ENCODE assay signal across 11 cellular contexts in genomic region chr4:89055157-89056080, GRCh38.
DNase-seq lines count a peak whose midpoint lies in the region; ATAC-seq and TF ChIP-seq lines count a peak whose summit lies in the region.
"Had no signal": no experiment of that assay in that cellular context is flagged by ENCODE, and none has a peak within 500 bp of the region (broad histone marks: within the 10 kb centered on the region; RNA-seq: fewer than 3 reads in every experiment).

No MANE protein-coding gene starts in this region.

- H3K9me3 Mint-ChIP-seq in nephron, result peaks cover 9% of the 10 kb centered on the region

- H3K4me3 ChIP-seq in AG10803 (ENCODE audit: low read length) (peak overlapping the region; percentile 62), choroid plexus epithelial cell (ENCODE audit: low read depth, low read length) (peak overlapping the region; percentile 32)

- no peaks in the 10 kb centered on the region for H3K27me3 Mint-ChIP-seq in nephron (ENCODE audit: low read depth)

- H3K27ac Mint-ChIP-seq in nephron, result peak overlapping the region; percentile 41 to 99 (median 88)
- H3K27ac Mint-ChIP-seq: memory B cell had no signal

- DNase-seq in AG10803 (ENCODE audit: low read depth), result no peak
- DNase-seq in choroid plexus epithelial cell (ENCODE audit: low read depth), result peak; percentile 10
- DNase-seq in HK-2 (ENCODE audit: unreplicated experiment), result no peak
- DNase-seq in DMS53 (lab: John Stamatoyannopoulos, UW), result no peak
- DNase-seq in EL, result no peak
- DNase-seq: aorta, MM.1S had no signal

- peak; percentile 79 for ATAC-seq in HG02610 (IDR thresholded peaks at IDR 0.05; ENCODE audit: unreplicated experiment)
- no peak for ATAC-seq in HG03342 (IDR thresholded peaks at IDR 0.05; ENCODE audit: unreplicated experiment)

- TF ChIP-seq CTCF in AG10803 (conservative IDR thresholded peaks at IDR 0.05; ENCODE audit: low read length) (no peak), choroid plexus epithelial cell (conservative IDR thresholded peaks at IDR 0.05; ENCODE audit: low read depth, low read length) (no peak), nephron (IDR thresholded peaks at IDR 0.05; ENCODE audit: unreplicated experiment in 3 of 3) (no peak)

- H3K4me1 Mint-ChIP-seq in nephron, result peaks cover 37% of the 10 kb centered on the region

- H3K4me3 Mint-ChIP-seq in nephron, result peak overlapping the region; percentile 89 to 90 (median 89)
- H3K4me3 Mint-ChIP-seq: memory B cell had no signal

- H3K36me3 Mint-ChIP-seq in nephron (ENCODE audit: low read depth), result peaks cover 18% of the 10 kb centered on the region
